In the genomic region with DNA sequence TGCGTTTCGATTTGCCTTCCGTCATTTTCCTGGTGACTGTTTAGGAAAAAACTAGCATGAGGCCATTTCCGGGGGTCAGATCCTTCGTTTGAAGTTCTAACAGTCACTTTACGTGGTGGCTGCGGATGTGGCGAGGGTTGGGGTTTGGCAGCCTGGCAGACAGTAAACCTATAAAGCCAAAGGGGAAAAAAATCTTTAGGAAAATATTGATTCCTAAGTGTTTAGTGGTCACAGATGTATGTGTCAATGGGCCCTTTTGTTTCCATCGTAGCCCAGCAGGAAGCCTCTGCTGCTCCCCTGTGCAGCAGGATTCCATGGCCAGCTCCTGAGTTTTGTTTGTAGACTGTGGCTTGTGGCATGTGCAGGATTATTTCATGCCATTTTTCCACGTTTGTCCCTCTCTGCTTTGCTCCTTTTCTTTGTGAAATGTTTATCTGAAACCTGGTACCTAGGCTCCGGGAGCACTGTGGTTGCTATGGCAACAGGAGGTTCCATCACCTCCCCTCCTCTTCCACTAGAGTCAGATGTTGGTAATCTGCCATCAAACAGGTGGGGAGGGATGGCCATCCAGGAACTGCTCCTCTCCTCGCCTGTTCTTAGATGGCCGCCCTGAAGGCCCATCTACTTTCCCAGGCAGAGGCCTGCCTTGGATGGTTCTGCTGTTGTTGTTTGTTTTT, we compare ENCODE assay signal across 11 cellular contexts.
DNase-seq lines count a peak whose midpoint lies in the region; ATAC-seq and TF ChIP-seq lines count a peak whose summit lies in the region.
"Had no signal": no experiment of that assay in that cellular context is flagged by ENCODE, and none has a peak within 500 bp of the region (broad histone marks: within the 10 kb centered on the region; RNA-seq: fewer than 3 reads in every experiment).

No MANE protein-coding gene starts in this region.

- ATAC-seq in lower lobe of right lung (no peak), HG03108 (IDR thresholded peaks at IDR 0.05; ENCODE audit: unreplicated experiment) (no peak), GM21360 (IDR thresholded peaks at IDR 0.05; ENCODE audit: unreplicated experiment) (no peak), GM19463 (IDR thresholded peaks at IDR 0.05; ENCODE audit: unreplicated experiment) (no peak)
- ATAC-seq: activated naive CD8-positive, alpha-beta T cell treated with anti-CD3 and anti-CD28 coated beads, Interleukin-2, amount 50 U/mL, for 24 hours; CD8-positive, alpha-beta T cell had no signal

- H3K4me3 ChIP-seq in lower lobe of right lung, result no peak overlapping the region

- DNase-seq in COLO829 (ENCODE audit: low spot score) (peak; percentile 74), M059J (ENCODE audit: low read depth) (peak; percentile 91), caudate nucleus (lab: John Stamatoyannopoulos, UW) (peak in 2 of 61 donors; percentile 43 to 71), lower lobe of right lung (no peak), SKM-1 treated with dmso at 0.1 percent for 144 hours (lab: John Stamatoyannopoulos, UW; ENCODE audit: unreplicated experiment) (no peak)
- DNase-seq: activated naive CD8-positive, alpha-beta T cell treated with anti-CD3 and anti-CD28 coated beads, Interleukin-2, amount 50 U/mL, for 24 hours; CD8-positive, alpha-beta T cell; NCI-H2029 treated with DMSO at 0.1 percent for 48 hours had no signal

- intact Hi-C loops in lower lobe of right lung (cut with DNase I), result no loop called here

- no peaks in the 10 kb centered on the region for H3K36me3 ChIP-seq in lower lobe of right lung

- no peaks in the 10 kb centered on the region for H3K27me3 ChIP-seq in lower lobe of right lung (ENCODE audit: low read depth)

- H3K27ac ChIP-seq in caudate nucleus (ENCODE audit: low read depth, low read length), result peak overlapping the region; percentile 38
- peak overlapping the region; percentile 34 for H3K27ac ChIP-seq in lower lobe of right lung

- no peak for TF ChIP-seq CTCF in lower lobe of right lung (IDR thresholded peaks at IDR 0.05)

- H3K4me1 ChIP-seq in lower lobe of right lung, result peaks cover 24% of the 10 kb centered on the region

- no peaks in the 10 kb centered on the region for H3K9me3 ChIP-seq in lower lobe of right lung

Comparison
In these comparisons a context has a peak if more than half of its experiments do, and no peak if none do; other contexts are left out.
1. DNase-seq: peak in COLO829 (single experiment) and M059J (single experiment); none in lower lobe of right lung (single experiment) and SKM-1 treated with dmso at 0.1 percent for 144 hours (single experiment).